ENCODE assay signal across 8 cellular contexts in genomic region chr6:107618672-107619071, GRCh38.
A peak's percentile ranks its signal among the peaks of the same experiment; 100 is the strongest.
DNase-seq lines count a peak whose midpoint lies in the region; ATAC-seq and TF ChIP-seq lines count a peak whose summit lies in the region.

No MANE protein-coding gene starts in this region.

- no peaks in the 10 kb centered on the region for H3K36me3 Mint-ChIP-seq in GM23338 (ENCODE audit: low read depth)
- H3K36me3 Mint-ChIP-seq in osteocyte (ENCODE audit: unreplicated experiment), result no peaks in the 10 kb centered on the region

- no peaks in the 10 kb centered on the region; the same call in 1 of the 2 replicates for H3F3A ChIP-seq in GM23338 (replicated peaks; ENCODE audit: low read depth)

- H3K9me3 Mint-ChIP-seq in GM23338 (no peaks in the 10 kb centered on the region), osteocyte (ENCODE audit: unreplicated experiment) (no peaks in the 10 kb centered on the region)

- no peak overlapping the region for H3K4me3 ChIP-seq in GM23338
- H3K4me3 ChIP-seq in Peyer's patch, result no peak overlapping the region
- no peak overlapping the region for H3K4me3 ChIP-seq in mesenchymal stem cell (ENCODE audit: insufficient read depth in 1 of 2, low read depth in 1 of 2, low read length in 2 of 2)

- H2BK120ac ChIP-seq in mesenchymal stem cell (ENCODE audit: low read depth, low read length), result no peak overlapping the region

- H3K9me2 ChIP-seq in GM23338 (ENCODE audit: insufficient read depth), result 0 out of 2 replicates have a peak, but pooled peaks cover 9% of the 10 kb centered on the region

- no peaks in the 10 kb centered on the region for H3K27me3 Mint-ChIP-seq in GM23338 (ENCODE audit: insufficient read depth, low read depth, poor library complexity)
- no peaks in the 10 kb centered on the region for H3K27me3 Mint-ChIP-seq in osteocyte (ENCODE audit: unreplicated experiment)

- H2BK12ac ChIP-seq in mesenchymal stem cell (ENCODE audit: low read length in 2 of 2), result no peak overlapping the region

- H3K9ac ChIP-seq in mesenchymal stem cell (ENCODE audit: low read length), result no peak overlapping the region

- H3K27ac ChIP-seq in GM23338 (ENCODE audit: low read depth), result no peak overlapping the region
- peak overlapping the region; percentile 7 to 38 (median 22) for H3K27ac ChIP-seq in Peyer's patch
- H3K27ac ChIP-seq in mesenchymal stem cell (ENCODE audit: low read length, poor library complexity, severe bottlenecking), result no peak overlapping the region

- DNase-seq in GM23338 (ENCODE audit: low spot score), result peak; percentile 62
- peak in 2 of 3 donors; percentile 80 to 82 for DNase-seq in Peyer's patch
- no peak for DNase-seq in mesenchymal stem cell
- DNase-seq in ecto neural progenitor cell (ENCODE audit: low spot score), result no peak
- DNase-seq in NOMO-1 treated with DMSO at 0.1 percent for 48 hours (lab: John Stamatoyannopoulos, UW; ENCODE audit: unreplicated experiment), result no peak
- DNase-seq in osteocyte (ENCODE audit: extremely low spot score, unreplicated experiment), result no peak
- DNase-seq in NCI-H1694 (lab: John Stamatoyannopoulos, UW), result no peak

- H3K9me3 ChIP-seq in Peyer's patch, result no peaks in the 10 kb centered on the region
- H3K9me3 ChIP-seq in mesenchymal stem cell (ENCODE audit: control insufficient read depth, low read length), result no peaks in the 10 kb centered on the region

- H3K27me3 ChIP-seq in GM23338 (ENCODE audit: insufficient read depth), result no peaks in the 10 kb centered on the region
- no peaks in the 10 kb centered on the region for H3K27me3 ChIP-seq in Peyer's patch
- no peaks in the 10 kb centered on the region for H3K27me3 ChIP-seq in mesenchymal stem cell (ENCODE audit: control insufficient read depth in 1 of 2, insufficient read depth in 1 of 2, low read length in 2 of 2)

- no peaks in the 10 kb centered on the region for H4K20me1 ChIP-seq in GM23338 (replicated peaks; ENCODE audit: insufficient read depth)

- no peak for TF ChIP-seq CTCF in GM23338 (conservative IDR thresholded peaks at IDR 0.05; ENCODE audit: low read depth in 2 of 2)
- TF ChIP-seq CTCF in Peyer's patch (IDR thresholded peaks at IDR 0.05), result no peak
- TF ChIP-seq CTCF in osteocyte (IDR thresholded peaks at IDR 0.05), result no peak

- H3K79me2 ChIP-seq in GM23338 (replicated peaks; ENCODE audit: insufficient read depth), result no peaks in the 10 kb centered on the region

- ATAC-seq in GM18499 (IDR thresholded peaks at IDR 0.05; ENCODE audit: insufficient read depth, unreplicated experiment), result peak; percentile 98
- ATAC-seq in GM23338, result peak; percentile 27

- WGBS in mesenchymal stem cell, result 74% methylated on average over 9 of the region's 9 CpGs

- TF ChIP-seq POLR2A in Peyer's patch (IDR thresholded peaks at IDR 0.05), result no peak

- H3K4me1 Mint-ChIP-seq in GM23338 (peaks cover 66% of the 10 kb centered on the region), osteocyte (ENCODE audit: unreplicated experiment) (peaks cover 9% of the 10 kb centered on the region)

- H3K14ac ChIP-seq in mesenchymal stem cell (ENCODE audit: low read length in 2 of 2), result no peak overlapping the region

- H3K4me3 Mint-ChIP-seq in GM23338, result no peak overlapping the region
- H3K4me3 Mint-ChIP-seq in osteocyte (ENCODE audit: unreplicated experiment), result no peak overlapping the region

- no peaks in the 10 kb centered on the region for H3K36me3 ChIP-seq in GM23338 (ENCODE audit: insufficient read depth)
- H3K36me3 ChIP-seq in Peyer's patch, result no peaks in the 10 kb centered on the region
- peaks cover 0 to 6% of the 10 kb centered on the region in 2 experiments for H3K36me3 ChIP-seq in mesenchymal stem cell (ENCODE audit: control insufficient read depth in 1 of 2, insufficient read depth in 2 of 2, low read depth in 1 of 2, low read length in 2 of 2)

- H3K18ac ChIP-seq in mesenchymal stem cell (ENCODE audit: low read depth in 1 of 2, low read length in 2 of 2), result no peak overlapping the region

- no peak overlapping the region for H3K4ac ChIP-seq in mesenchymal stem cell (ENCODE audit: low read depth in 1 of 2, low read length in 2 of 2)

- H3K4me1 ChIP-seq in GM23338 (ENCODE audit: insufficient read depth) (peaks cover 56% of the 10 kb centered on the region), Peyer's patch (peaks cover 0 to 3% (median 0%) of the 10 kb centered on the region in 4 donors), mesenchymal stem cell (ENCODE audit: control insufficient read depth, insufficient read depth, low read depth, low read length) (peaks cover 7% of the 10 kb centered on the region)

- H3K79me1 ChIP-seq in mesenchymal stem cell (replicated peaks; ENCODE audit: low read length, poor library complexity, severe bottlenecking), result no peaks in the 10 kb centered on the region

- no peak overlapping the region for H2AK5ac ChIP-seq in mesenchymal stem cell (ENCODE audit: low read length, severe bottlenecking)

- H2BK15ac ChIP-seq in mesenchymal stem cell (ENCODE audit: low read depth, poor library complexity, severe bottlenecking), result no peak overlapping the region

- H2BK5ac ChIP-seq in mesenchymal stem cell (ENCODE audit: low read depth, low read length, poor library complexity, severe bottlenecking), result no peak overlapping the region

- no peak overlapping the region for H3K23ac ChIP-seq in mesenchymal stem cell (ENCODE audit: low read length in 2 of 2)

- H3K27ac Mint-ChIP-seq in GM23338 (peak overlapping the region; percentile 25; the same call in 1 of the 2 replicates), osteocyte (ENCODE audit: unreplicated experiment) (no peak overlapping the region)

- H4K8ac ChIP-seq in mesenchymal stem cell (ENCODE audit: low read length), result peak overlapping the region; percentile 40

- 0 out of 2 replicates have a peak overlapping the region, but pooled peaks have one; percentile 11 for H3K4me2 ChIP-seq in GM23338
- H3K4me2 ChIP-seq in mesenchymal stem cell (ENCODE audit: low read length, poor library complexity, severe bottlenecking), result no peak overlapping the region

- H2AFZ ChIP-seq in GM23338 (no peak overlapping the region), mesenchymal stem cell (ENCODE audit: low read depth, low read length) (no peak overlapping the region)

- H4K91ac ChIP-seq in mesenchymal stem cell (ENCODE audit: low read length), result no peak overlapping the region

TF ChIP-seq in GM23338, 12 proteins besides CTCF, POLR2A, EP300 and RAD21:
- TF ChIP-seq NANOG (IDR thresholded peaks at IDR 0.05; ENCODE audit: borderline replicate concordance), result no peak
- TF ChIP-seq, protein P1, sequence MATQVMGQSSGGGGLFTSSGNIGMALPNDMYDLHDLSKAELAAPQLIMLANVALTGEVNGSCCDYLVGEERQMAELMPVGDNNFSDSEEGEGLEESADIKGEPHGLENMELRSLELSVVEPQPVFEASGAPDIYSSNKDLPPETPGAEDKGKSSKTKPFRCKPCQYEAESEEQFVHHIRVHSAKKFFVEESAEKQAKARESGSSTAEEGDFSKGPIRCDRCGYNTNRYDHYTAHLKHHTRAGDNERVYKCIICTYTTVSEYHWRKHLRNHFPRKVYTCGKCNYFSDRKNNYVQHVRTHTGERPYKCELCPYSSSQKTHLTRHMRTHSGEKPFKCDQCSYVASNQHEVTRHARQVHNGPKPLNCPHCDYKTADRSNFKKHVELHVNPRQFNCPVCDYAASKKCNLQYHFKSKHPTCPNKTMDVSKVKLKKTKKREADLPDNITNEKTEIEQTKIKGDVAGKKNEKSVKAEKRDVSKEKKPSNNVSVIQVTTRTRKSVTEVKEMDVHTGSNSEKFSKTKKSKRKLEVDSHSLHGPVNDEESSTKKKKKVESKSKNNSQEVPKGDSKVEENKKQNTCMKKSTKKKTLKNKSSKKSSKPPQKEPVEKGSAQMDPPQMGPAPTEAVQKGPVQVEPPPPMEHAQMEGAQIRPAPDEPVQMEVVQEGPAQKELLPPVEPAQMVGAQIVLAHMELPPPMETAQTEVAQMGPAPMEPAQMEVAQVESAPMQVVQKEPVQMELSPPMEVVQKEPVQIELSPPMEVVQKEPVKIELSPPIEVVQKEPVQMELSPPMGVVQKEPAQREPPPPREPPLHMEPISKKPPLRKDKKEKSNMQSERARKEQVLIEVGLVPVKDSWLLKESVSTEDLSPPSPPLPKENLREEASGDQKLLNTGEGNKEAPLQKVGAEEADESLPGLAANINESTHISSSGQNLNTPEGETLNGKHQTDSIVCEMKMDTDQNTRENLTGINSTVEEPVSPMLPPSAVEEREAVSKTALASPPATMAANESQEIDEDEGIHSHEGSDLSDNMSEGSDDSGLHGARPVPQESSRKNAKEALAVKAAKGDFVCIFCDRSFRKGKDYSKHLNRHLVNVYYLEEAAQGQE (IDR thresholded peaks at IDR 0.05; ENCODE audit: unreplicated experiment), result no peak
- no peak for TF ChIP-seq JUNB (IDR thresholded peaks at IDR 0.05; ENCODE audit: unreplicated experiment)
- no peak for TF ChIP-seq EZH2phosphoT487 (IDR thresholded peaks at IDR 0.05; ENCODE audit: unreplicated experiment)
- TF ChIP-seq ZNF114 (CRISPR knock-in tag; IDR thresholded peaks at IDR 0.05), result no peak

Comparison
In these comparisons a context has a peak if more than half of its experiments do, and no peak if none do; other contexts are left out.
1. DNase-seq: peak in GM23338 (single experiment) and Peyer's patch (2 of 3); none in mesenchymal stem cell (single experiment), ecto neural progenitor cell (single experiment), NOMO-1 treated with DMSO at 0.1 percent for 48 hours (single experiment), osteocyte (single experiment) and NCI-H1694 (single experiment).
2. H3K27ac ChIP-seq: peak in Peyer's patch (4 of 4); none in GM23338 (single experiment) and mesenchymal stem cell (single experiment).